8 cellular contexts compared by ENCODE assay signal in genomic region chr1:160193091-160193819, GRCh38. TPM values are rescaled to one million over a fixed set of nuclear protein-coding genes. Genes with fewer than 3 reads are reported as not detected.
DNase-seq lines count a peak whose midpoint lies in the region; ATAC-seq and TF ChIP-seq lines count a peak whose summit lies in the region.

No MANE protein-coding gene starts in this region.

- no peak overlapping the region for H3K23ac ChIP-seq in IMR-90 (ENCODE audit: low read depth, low read length)

- dilution Hi-C loops in IMR-90 (cut with HindIII; ENCODE audit: low sequenced_read_pairs, unreplicated experiment): no loop called here

- no peak overlapping the region for H3K14ac ChIP-seq in IMR-90 (replicated peaks; ENCODE audit: low read depth, low read length)

- no peaks in the 10 kb centered on the region for H3K79me2 ChIP-seq in OCI-LY3 (ENCODE audit: low read length)

- no peaks in the 10 kb centered on the region for H3K79me1 ChIP-seq in IMR-90 (ENCODE audit: low read depth in 1 of 2, low read length in 2 of 2)

- H3K18ac ChIP-seq in IMR-90 (ENCODE audit: low read depth, low read length): no peak overlapping the region

- H2AK5ac ChIP-seq in IMR-90 (ENCODE audit: low read depth, low read length): peak overlapping the region; percentile 70; the same call in 1 of the 2 replicates

- intact Hi-C loops in IMR-90 (cut with micrococcal nuclease): loop anchor here (1.0 to 5.0 kb wide), 6 partner anchors 26 to 183 kb away; partner anchors contain the start of gene PEX19

- H4K20me1 ChIP-seq in IMR-90 (ENCODE audit: insufficient read depth, low read length) (no peaks in the 10 kb centered on the region), OCI-LY3 (ENCODE audit: insufficient read depth, low read length) (no peaks in the 10 kb centered on the region)

- H3K27me3 ChIP-seq in IMR-90 (ENCODE audit: control insufficient read depth, insufficient read depth, low read length): peaks cover 3% of the 10 kb centered on the region; the same call in 1 of the 2 replicates
- H3K27me3 ChIP-seq in OCI-LY3 (ENCODE audit: low read depth, low read length): peaks cover 6% of the 10 kb centered on the region; the same call in 1 of the 2 replicates

- WGBS in IMR-90 (ENCODE audit: extremely low coverage in 2 of 2, insufficient read length in 1 of 2), 2 experiments: 50% methylated on average over 2 of the region's 16 CpGs; no CpG with 5 or more reads in 1 of the 2 experiments

- TF ChIP-seq POLR2A in GM18505 (IDR thresholded peaks at IDR 0.05; ENCODE audit: borderline replicate concordance, extremely low read depth, insufficient read depth, insufficient read length) (no peak), IMR-90 (IDR thresholded peaks at IDR 0.05; ENCODE audit: low read depth, low read length) (no peak), erythroblast (IDR thresholded peaks at IDR 0.05; ENCODE audit: low read length) (no peak)

- in situ Hi-C loops in IMR-90 (cut with MboI; ENCODE audit: low sequenced_read_pairs): loop anchor here (25.0 kb wide), 1 partner anchor 419 kb away; no protein-coding TSS in a partner anchor

- H2AK9ac ChIP-seq in IMR-90 (replicated peaks; ENCODE audit: low read depth, low read length, poor library complexity): peak overlapping the region; percentile 87

- H3K4ac ChIP-seq in IMR-90 (ENCODE audit: low read depth, low read length): no peak overlapping the region; the same call in 1 of the 2 replicates

- H4K5ac ChIP-seq in IMR-90 (ENCODE audit: low read depth, low read length): no peak overlapping the region

- POLR2A ChIA-PET in IMR-90 (lab: Charles Lee; ENCODE audit: unreplicated experiment): no interaction called here

- TF ChIP-seq RAD21 in IMR-90 (IDR thresholded peaks at IDR 0.05; ENCODE audit: low read length): peak; percentile 97

- no peaks in the 10 kb centered on the region for H3K9me3 ChIP-seq in IMR-90 (ENCODE audit: control insufficient read depth, insufficient read depth, low read length)
- H3K9me3 ChIP-seq in OCI-LY3 (ENCODE audit: insufficient read depth, low read length): no peaks in the 10 kb centered on the region

- peak; percentile 63 for ATAC-seq in GM18505 (IDR thresholded peaks at IDR 0.05; ENCODE audit: unreplicated experiment)
- peak; percentile 97 for ATAC-seq in IMR-90 (ENCODE audit: low read depth)
- no peak for ATAC-seq in GM19395 (IDR thresholded peaks at IDR 0.05; ENCODE audit: unreplicated experiment)

- H4K8ac ChIP-seq in IMR-90 (ENCODE audit: low read depth in 2 of 2, low read length in 2 of 2): peak overlapping the region in 1 of 2 experiments; percentile 54; a peak in 1 of 4 replicates

- peak; percentile 87 for DNase-seq in IMR-90
- peak; percentile 74 for DNase-seq in activated T-cell treated with anti-CD3 and anti-CD28 coated beads for 24 hours (ENCODE audit: low read depth)
- DNase-seq in erythroblast (lab: John Stamatoyannopoulos, UW): peak; percentile 82 to 90
- peak; percentile 86 for DNase-seq in mucosa of gallbladder (ENCODE audit: low spot score)
- DNase-seq in stimulated activated CD8-positive, alpha-beta memory T cell treated with anti-CD3 and anti-CD28 coated beads, Interleukin-4, amount 100 ng/mL, for 1 hour (ENCODE audit: low read depth in 2 of 2, low spot score in 1 of 2): peak; percentile 68 to 74

- H3K4me3 ChIP-seq in IMR-90 (ENCODE audit: insufficient read depth, low read depth, low read length) (no peak overlapping the region), OCI-LY3 (ENCODE audit: low read length) (peak overlapping the region; percentile 66)

- no peak overlapping the region for H3K4me2 ChIP-seq in IMR-90 (ENCODE audit: low read depth, low read length)
- H3K4me2 ChIP-seq in OCI-LY3 (ENCODE audit: low read length): peak overlapping the region; percentile 70

- peaks cover 4% of the 10 kb centered on the region for H3K4me1 ChIP-seq in IMR-90 (ENCODE audit: control insufficient read depth, insufficient read depth, low read length)
- H3K4me1 ChIP-seq in OCI-LY3 (ENCODE audit: low read length): peaks cover 32% of the 10 kb centered on the region

- no TSS peak for BruUV-seq in IMR-90 (replicated peaks; lab: Mats Ljungman, UMichigan)

- H2BK120ac ChIP-seq in IMR-90 (ENCODE audit: low read depth, low read length): no peak overlapping the region; the same call in 1 of the 2 replicates

- peaks cover 13% of the 10 kb centered on the region; the same call in 1 of the 2 replicates for H3K9me1 ChIP-seq in IMR-90 (ENCODE audit: insufficient read depth, low read length)

- H4K91ac ChIP-seq in IMR-90 (ENCODE audit: insufficient read depth, low read depth, low read length): no peak overlapping the region; the same call in 1 of the 2 replicates

- peak; percentile 98 for TF ChIP-seq CTCF in IMR-90 (conservative IDR thresholded peaks at IDR 0.05; ENCODE audit: low read depth, low read length)
- TF ChIP-seq CTCF in OCI-LY3 (IDR thresholded peaks at IDR 0.05; ENCODE audit: low read depth, low read length): peak; percentile 98

- no peak overlapping the region; the same call in 2 of the 3 replicates for H2BK15ac ChIP-seq in IMR-90 (ENCODE audit: low read depth, low read length)

- CTCF ChIA-PET in IMR-90 (lab: Yijun Ruan, JAX): interaction anchor here (0.5 to 3.2 kb wide), 35 partner anchors 9 to 186 kb away, joined by 3 to 63 read pairs (median 4); partner anchors contain the start of gene DCAF8

- H3K56ac ChIP-seq in IMR-90 (ENCODE audit: extremely low read depth, insufficient read depth, low read length): no peak overlapping the region

- H2AFZ ChIP-seq in IMR-90 (replicated peaks; ENCODE audit: low read length, poor library complexity) (peak overlapping the region; percentile 88), OCI-LY3 (ENCODE audit: low read depth, low read length) (peak overlapping the region; percentile 54; the same call in 1 of the 2 replicates)

- H3K36me3 ChIP-seq in IMR-90 (ENCODE audit: control insufficient read depth, insufficient read depth, low read length): no peaks in the 10 kb centered on the region
- H3K36me3 ChIP-seq in OCI-LY3 (replicated peaks; ENCODE audit: low read depth, low read length): no peaks in the 10 kb centered on the region

- peak overlapping the region; percentile 67 for H2BK20ac ChIP-seq in IMR-90 (ENCODE audit: low read depth, low read length)

- H2BK5ac ChIP-seq in IMR-90 (ENCODE audit: low read depth, low read length, poor library complexity, severe bottlenecking): no peak overlapping the region

- no peak overlapping the region for H3K27ac ChIP-seq in IMR-90 (ENCODE audit: insufficient read depth, low read length)
- H3K27ac ChIP-seq in OCI-LY3 (ENCODE audit: low read length): no peak overlapping the region

- no peak overlapping the region for H3K9ac ChIP-seq in IMR-90 (ENCODE audit: low read depth, low read length)
- H3K9ac ChIP-seq in OCI-LY3 (ENCODE audit: low read length): peak overlapping the region; percentile 32

TF ChIP-seq in IMR-90, 13 proteins besides CTCF, POLR2A, EP300 and RAD21:
- TF ChIP-seq RCOR1 (IDR thresholded peaks at IDR 0.05; ENCODE audit: insufficient replicate concordance, low read length) (peak; percentile 22), BHLHE40 (IDR thresholded peaks at IDR 0.05; ENCODE audit: low read depth, low read length) (no peak), MAZ (IDR thresholded peaks at IDR 0.05; ENCODE audit: borderline replicate concordance, low read depth, low read length) (peak; percentile 94), SMC3 (IDR thresholded peaks at IDR 0.05; ENCODE audit: low read depth, low read length) (peak; percentile 98)

RNA-seq across cellular contexts. Expression of gene CASQ1, which starts 2.9 kb away (rescaled TPM):
- total RNA-seq in IMR-90 (2012; rRNA removed) (0.18 TPM in 1 of 2 replicates, not detected in the other), mucosa of gallbladder (0.37 TPM)
- 0.10 and 0.21 TPM in 2 replicates for polyA plus RNA-seq in IMR-90 (2012; rRNA removed)
- 0.09 and 0.14 TPM in 2 replicates for polyA plus RNA-seq in IMR-90 (2012; cell fraction: cytosol; rRNA removed)
- polyA plus RNA-seq in IMR-90 (2012; cell fraction: nucleus; rRNA removed; ENCODE audit: low replicate concordance): 0.07 TPM in 1 of 2 replicates, not detected in the other

RNA-seq across cellular contexts. Expression of gene PEA15, which starts 11.9 kb away (rescaled TPM):
- total RNA-seq in IMR-90 (2012; rRNA removed) (265 and 296 TPM in 2 replicates), mucosa of gallbladder (138 TPM)
- 710 and 754 TPM in 2 replicates for polyA plus RNA-seq in IMR-90 (2012; rRNA removed)
- 217 and 257 TPM in 2 replicates for polyA plus RNA-seq in IMR-90 (2012; cell fraction: cytosol; rRNA removed)
- polyA plus RNA-seq in IMR-90 (2012; cell fraction: nucleus; rRNA removed; ENCODE audit: low replicate concordance): 129 and 289 TPM in 2 replicates

RNA-seq across cellular contexts. Expression of gene ATP1A4, which starts 41.9 kb away (rescaled TPM):
- total RNA-seq in IMR-90 (2012; rRNA removed): not detected in 2 replicates
- polyA plus RNA-seq in IMR-90 (2012; rRNA removed): not detected in 2 replicates
- polyA plus RNA-seq in IMR-90 (2012; cell fraction: cytosol; rRNA removed): not detected in 2 replicates
- not detected in 2 replicates for polyA plus RNA-seq in IMR-90 (2012; cell fraction: nucleus; rRNA removed; ENCODE audit: low replicate concordance)
- 0.43 TPM for total RNA-seq in mucosa of gallbladder
